ENCODE assay signal across 8 cellular contexts in the genomic region with DNA sequence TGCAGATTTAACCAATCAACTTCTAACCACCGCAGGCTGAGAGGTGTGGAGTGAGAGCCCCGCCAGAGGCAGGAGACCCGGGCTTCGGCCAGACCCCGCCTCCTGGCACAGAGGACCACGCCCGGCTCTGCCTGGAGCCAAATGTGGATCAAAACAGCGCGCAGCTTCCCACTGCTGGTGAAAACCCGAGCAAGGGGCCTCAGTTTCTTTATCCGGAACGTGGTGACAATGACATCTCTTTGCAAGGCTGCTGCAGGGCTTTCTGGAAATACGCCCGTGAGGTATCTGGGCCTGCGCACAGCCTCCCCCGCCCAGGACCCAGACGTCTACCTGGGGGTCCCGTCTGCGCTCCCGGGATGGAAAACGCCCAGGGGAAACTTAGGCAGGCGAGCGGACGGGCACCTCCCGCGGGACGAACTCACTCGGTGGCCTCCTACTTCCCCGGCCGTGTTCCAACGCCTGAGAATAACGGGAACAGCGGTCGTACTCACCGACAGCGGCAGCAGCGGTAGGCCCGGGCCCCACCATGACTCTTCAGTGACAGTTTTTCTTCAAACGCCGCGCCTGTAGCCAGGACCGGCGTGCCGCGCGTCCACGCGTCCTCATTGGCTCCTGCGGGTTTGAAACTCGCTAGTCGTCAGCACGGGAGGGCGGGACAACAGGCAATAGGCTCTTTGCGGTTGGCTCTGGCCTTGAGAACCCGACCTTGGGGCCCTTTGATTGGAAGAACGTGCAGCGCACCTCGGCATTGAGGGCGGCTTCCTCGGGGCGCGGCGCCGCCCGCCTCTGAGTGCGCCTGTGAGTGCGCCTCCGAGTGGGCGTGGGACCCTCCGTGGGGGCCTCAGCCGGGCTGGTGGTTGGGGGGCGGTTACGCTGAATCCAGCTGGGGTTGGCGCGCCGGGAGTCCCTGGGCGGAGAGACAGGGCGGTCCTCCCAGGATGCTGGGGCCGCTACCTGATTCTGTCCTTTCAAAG. TPM values are rescaled to one million over a fixed set of nuclear protein-coding genes. Genes with fewer than 3 reads are reported as not detected.
DNase-seq lines count a peak whose midpoint lies in the region; ATAC-seq lines count a peak whose summit lies in the region.

A gene with protein sequence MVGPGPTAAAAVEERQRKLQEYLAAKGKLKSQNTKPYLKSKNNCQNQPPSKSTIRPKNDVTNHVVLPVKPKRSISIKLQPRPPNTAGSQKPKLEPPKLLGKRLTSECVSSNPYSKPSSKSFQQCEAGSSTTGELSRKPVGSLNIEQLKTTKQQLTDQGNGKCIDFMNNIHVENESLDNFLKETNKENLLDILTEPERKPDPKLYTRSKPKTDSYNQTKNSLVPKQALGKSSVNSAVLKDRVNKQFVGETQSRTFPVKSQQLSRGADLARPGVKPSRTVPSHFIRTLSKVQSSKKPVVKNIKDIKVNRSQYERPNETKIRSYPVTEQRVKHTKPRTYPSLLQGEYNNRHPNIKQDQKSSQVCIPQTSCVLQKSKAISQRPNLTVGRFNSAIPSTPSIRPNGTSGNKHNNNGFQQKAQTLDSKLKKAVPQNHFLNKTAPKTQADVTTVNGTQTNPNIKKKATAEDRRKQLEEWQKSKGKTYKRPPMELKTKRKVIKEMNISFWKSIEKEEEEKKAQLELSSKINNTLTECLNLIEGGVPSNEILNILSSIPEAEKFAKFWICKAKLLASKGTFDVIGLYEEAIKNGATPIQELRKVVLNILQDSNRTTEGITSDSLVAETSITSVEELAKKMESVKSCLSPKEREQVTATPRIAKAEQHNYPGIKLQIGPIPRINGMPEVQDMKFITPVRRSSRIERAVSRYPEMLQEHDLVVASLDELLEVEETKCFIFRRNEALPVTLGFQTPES (minus strand): TSS at position 539 of the 974 bp plus-strand sequence. CDS start 11 bp downstream, at position 528.

- H3K4me1 ChIP-seq in effector memory CD4-positive, alpha-beta T cell (ENCODE audit: control insufficient read depth, insufficient read depth, low read length, poor library complexity, severe bottlenecking) = peaks cover 8% of the 10 kb centered on the region

- H3K27ac ChIP-seq in effector memory CD4-positive, alpha-beta T cell (ENCODE audit: insufficient read depth, low read length, poor library complexity, severe bottlenecking) = peak within 1 kb of the TSS; percentile 55

- H3K9me3 ChIP-seq in effector memory CD4-positive, alpha-beta T cell (ENCODE audit: control insufficient read depth, low read length) = no peaks in the 10 kb centered on the region

- DNase-seq in CMK (ENCODE audit: low read depth) (peak; percentile 93), HT-29 (ENCODE audit: low spot score) (peak; percentile 96), lung microvascular endothelial cell (ENCODE audit: low read depth in 2 of 2) (peak; percentile 98 to 99)
- DNase-seq in NK-92 treated with Interleukin-12 subunit alpha and Interleukin-12 subunit beta, amount 100 ng/mL, for 24 hours (lab: John Stamatoyannopoulos, UW) = peak; percentile 98
- DNase-seq in activated CD8-positive, alpha-beta memory T cell treated with anti-CD3 and anti-CD28 coated beads for 1 hour (ENCODE audit: extremely low read depth in 1 of 2, low read depth in 1 of 2) = peak; percentile 86 to 94
- DNase-seq in effector memory CD4-positive, alpha-beta T cell = peak; percentile 89 to 95 (median 94)
- peak; percentile 80 to 92 (median 89) for DNase-seq in stimulated activated CD4-positive, alpha-beta T cell treated with anti-CD3 and anti-CD28 coated beads, TNF-alpha, amount 100 ng/mL, for 4 hours (ENCODE audit: low read depth in 3 of 3)

- peak within 1 kb of the TSS; percentile 84 for H3K4me3 ChIP-seq in effector memory CD4-positive, alpha-beta T cell (ENCODE audit: insufficient read depth, low read depth, low read length, poor library complexity, severe bottlenecking)

- ATAC-seq in GM21360 (IDR thresholded peaks at IDR 0.05; ENCODE audit: unreplicated experiment) = peak; percentile 97

- H3K27me3 ChIP-seq in effector memory CD4-positive, alpha-beta T cell (replicated peaks; ENCODE audit: control insufficient read depth, insufficient read depth, low read length, poor library complexity, severe bottlenecking) = no peaks in the 10 kb centered on the region

- H3K36me3 ChIP-seq in effector memory CD4-positive, alpha-beta T cell (ENCODE audit: control insufficient read depth, insufficient read depth, low read length) = no peaks in the 10 kb centered on the region

RNA-seq across cellular contexts. Expression of the gene that starts here (rescaled TPM):
- total RNA-seq in HT-29 (2014; rRNA removed; shearing (Covaris generic)) = 2.5 and 4.0 TPM in 2 replicates
- total RNA-seq in lung microvascular endothelial cell = 0.60 and 2.0 TPM in 2 replicates

Comparison
In these comparisons a context has a peak if more than half of its experiments do, and no peak if none do; other contexts are left out.
1. Peak in every context shown above with its lines: DNase-seq, ATAC-seq, H3K4me3 ChIP-seq and H3K27ac ChIP-seq.